ENCODE assay signal across 8 cellular contexts in the genomic region with DNA sequence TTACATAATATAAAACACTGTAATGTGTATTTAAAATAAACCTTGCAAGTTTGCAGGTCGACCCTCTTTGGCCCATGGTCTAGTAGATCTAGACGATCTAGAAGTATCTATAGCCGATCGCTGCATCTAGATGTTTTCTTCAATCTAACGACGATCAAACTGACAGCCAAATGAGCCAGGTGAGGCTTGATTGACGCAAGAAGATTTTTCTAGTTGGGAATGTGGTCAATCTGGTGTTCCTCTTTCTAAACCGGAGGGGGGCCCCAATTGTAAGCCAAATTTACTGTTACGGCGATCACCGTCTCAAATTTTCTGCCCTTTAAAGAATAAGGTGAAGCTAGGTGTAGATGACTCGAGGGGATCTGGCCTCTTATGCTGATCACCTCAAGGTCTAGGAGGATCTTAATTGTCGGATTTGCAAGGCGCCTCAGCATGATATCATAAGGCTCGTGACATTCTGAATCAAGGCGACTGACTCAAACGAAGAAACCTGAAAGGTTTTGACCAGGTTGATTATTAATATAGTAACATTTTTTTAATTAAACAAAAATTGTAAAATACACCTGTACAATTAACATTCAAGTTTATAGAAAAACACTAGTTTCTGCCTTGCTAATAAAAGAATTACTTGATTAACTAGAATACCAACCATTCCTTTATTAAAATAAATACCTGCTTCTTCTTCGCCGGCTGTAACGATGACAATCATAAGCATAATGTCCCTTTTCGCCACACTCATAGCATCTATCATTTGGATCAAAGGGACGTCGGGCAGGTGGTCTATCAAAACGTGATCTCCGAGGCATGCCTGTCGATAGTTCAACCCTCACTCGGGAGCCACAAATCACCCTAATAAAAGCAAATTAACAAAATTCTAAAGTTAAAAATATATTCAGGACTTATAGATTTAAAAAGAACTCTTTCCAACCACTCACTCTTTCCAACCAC. TPM values are rescaled to one million over a fixed set of nuclear protein-coding genes. Genes with fewer than 3 reads are reported as not detected.
DNase-seq lines count a peak whose midpoint lies in the region; FAIRE-seq and TF ChIP-seq lines count a peak whose summit lies in the region.

No MANE protein-coding gene starts in this region.

- H3K36me3 ChIP-seq in A673 (ENCODE audit: insufficient read depth, low read length, poor library complexity, severe bottlenecking), result peaks cover 60% of the 10 kb centered on the region

- H3K9me3 Mint-ChIP-seq in brain, result peaks cover 0 to 4% (median 0%) of the 10 kb centered on the region in 5 experiments

- in situ Hi-C loops in G401 (cut with HindIII; ENCODE audit: low sequenced_read_pairs), result no loop called here

- CTCF ChIA-PET in A673 (lab: Charles Lee), result no interaction called here

- intact Hi-C loops in A673 (cut with micrococcal nuclease; ENCODE audit: unreplicated experiment), result loop anchor here (5.0 kb wide), 1 partner anchor 78 kb away; no protein-coding TSS in a partner anchor

- H3K27me3 ChIP-seq in A673 (replicated peaks; ENCODE audit: insufficient read depth, low read depth, low read length, poor library complexity) (no peaks in the 10 kb centered on the region), mononuclear cell (ENCODE audit: insufficient read depth, low read length) (no peaks in the 10 kb centered on the region)

- peaks cover 68% of the 10 kb centered on the region for H3K36me3 Mint-ChIP-seq in brain

- peaks cover 75% of the 10 kb centered on the region for H3K4me1 Mint-ChIP-seq in brain

- H3K4me3 ChIP-seq in A673 (ENCODE audit: low read depth, low read length, poor library complexity, severe bottlenecking) (peak overlapping the region; percentile 90), HFF-Myc (replicated peaks; ENCODE audit: low read depth, low read length) (peak overlapping the region; percentile 68), mononuclear cell (ENCODE audit: low read length) (peak overlapping the region; percentile 91)

- BruUV-seq in A673 (replicated peaks; lab: Mats Ljungman, UMichigan), result no TSS peak

- H3K4me3 Mint-ChIP-seq in brain, result peak overlapping the region; percentile 96 to 100 (median 98)

- no peak overlapping the region for H3K27ac ChIP-seq in A673 (ENCODE audit: low read depth, low read length, poor library complexity, severe bottlenecking)

- POLR2A ChIA-PET in A673 (lab: Charles Lee; ENCODE audit: low non-redundant PET), result no interaction called here

- H3K27ac Mint-ChIP-seq in brain, result peak overlapping the region; percentile 21 to 100 (median 76)

- no peak for FAIRE-seq in RCC 7860 (lab: Jason Lieb, UNC)

- DNase-seq in A673 (ENCODE audit: low spot score) (no peak), HFF-Myc (ENCODE audit: extremely low read depth, low read depth) (no peak), RCC 7860 (ENCODE audit: low spot score) (no peak), NCI-H1092 treated with DMSO at 0.1 percent for 48 hours (lab: John Stamatoyannopoulos, UW) (no peak), HUDEP-2 (lab: John Stamatoyannopoulos, UW; ENCODE audit: unreplicated experiment in 76 of 76) (no peak), G401 (ENCODE audit: low spot score) (no peak)

- H3K27me3 Mint-ChIP-seq in brain, result peaks cover 24% of the 10 kb centered on the region

- no peak for TF ChIP-seq CTCF in A673 (conservative IDR thresholded peaks at IDR 0.05; ENCODE audit: low read depth, low read length)
- TF ChIP-seq CTCF in HFF-Myc (IDR thresholded peaks at IDR 0.05; ENCODE audit: low read depth, low read length, missing control alignments), result no peak
- no peak for TF ChIP-seq CTCF in brain (conservative IDR thresholded peaks at IDR 0.05)

- peaks cover 66% of the 10 kb centered on the region for H3K4me1 ChIP-seq in A673 (ENCODE audit: insufficient read depth, low read length, poor library complexity, severe bottlenecking)
- H3K4me1 ChIP-seq in mononuclear cell (ENCODE audit: insufficient read depth, low read length), result peaks cover 51% of the 10 kb centered on the region

- no peaks in the 10 kb centered on the region for H3K9me3 ChIP-seq in A673 (ENCODE audit: low read depth, low read length, poor library complexity, severe bottlenecking)
- H3K9me3 ChIP-seq in mononuclear cell (ENCODE audit: low read depth, low read length), result no peaks in the 10 kb centered on the region

RNA-seq across cellular contexts. Expression of a gene that starts 2.0 kb away (rescaled TPM):
- total RNA-seq in A673 (2021) (320 and 355 TPM in 2 replicates), mononuclear cell (244 TPM)
- polyA plus RNA-seq in brain (ENCODE audit: insufficient read depth, low read depth, low replicate concordance), result 104 TPM
- total RNA-seq in G401 (2014; rRNA removed; shearing (Covaris generic)), result 183 and 238 TPM in 2 replicates

RNA-seq across cellular contexts. Expression of a gene that starts 28.9 kb away (rescaled TPM):
- 27.9 and 31.1 TPM in 2 replicates for total RNA-seq in A673 (2021)
- polyA plus RNA-seq in brain (ENCODE audit: insufficient read depth, low read depth, low replicate concordance), result 7.3 TPM
- 1.3 TPM for total RNA-seq in mononuclear cell
- total RNA-seq in G401 (2014; rRNA removed; shearing (Covaris generic)), result 18.8 and 22.2 TPM in 2 replicates
